14 cellular contexts compared by ENCODE assay signal in genomic region chr1:243916160-243916559, GRCh38.
DNase-seq lines count a peak whose midpoint lies in the region; ATAC-seq, FAIRE-seq and TF ChIP-seq lines count a peak whose summit lies in the region.
"Had no signal": no experiment of that assay in that cellular context is flagged by ENCODE, and none has a peak within 500 bp of the region (broad histone marks: within the 10 kb centered on the region; RNA-seq: fewer than 3 reads in every experiment).

No MANE protein-coding gene starts in this region.

- peak overlapping the region; percentile 89 for H3K4me2 ChIP-seq in SK-N-SH

- POLR2A ChIA-PET in SK-N-SH (lab: Yijun Ruan, JAX), result no interaction called here

- no peak for DNase-seq in SK-N-SH
- peak; percentile 39 for DNase-seq in fibroblast of pulmonary artery (ENCODE audit: low read depth)
- DNase-seq in retinal pigment epithelial cell (ENCODE audit: low read depth), result no peak
- no peak for DNase-seq in DMS79 treated with DMSO at 0.1 percent for 48 hours (lab: John Stamatoyannopoulos, UW)
- no peak for DNase-seq in NOMO-1 treated with dmso at 0.1 percent for 144 hours (lab: John Stamatoyannopoulos, UW; ENCODE audit: unreplicated experiment)
- DNase-seq: gastrocnemius medialis, GOT3, NCI-H510A treated with DMSO at 0.1 percent for 48 hours, T-helper 9 cell had no signal

- TF ChIP-seq CTCF in SK-N-SH (IDR thresholded peaks at IDR 0.05) (no peak), fibroblast of pulmonary artery (IDR thresholded peaks at IDR 0.05; ENCODE audit: low read length, missing control alignments) (no peak), retinal pigment epithelial cell (conservative IDR thresholded peaks at IDR 0.05; ENCODE audit: low read depth, low read length) (no peak)

- H3K4me3 ChIP-seq in SK-N-SH (ENCODE audit: low read depth in 2 of 2, low read length in 1 of 2) (no peak overlapping the region), fibroblast of pulmonary artery (replicated peaks; ENCODE audit: low read depth, low read length) (no peak overlapping the region), retinal pigment epithelial cell (ENCODE audit: low read length) (peak overlapping the region; percentile 55)

- H3F3A ChIP-seq in SK-N-SH (replicated peaks; ENCODE audit: insufficient read depth), result peaks cover 4% of the 10 kb centered on the region

- no peaks in the 10 kb centered on the region for H4K20me1 ChIP-seq in SK-N-SH (ENCODE audit: insufficient read depth)

- no peak overlapping the region for H3K9ac ChIP-seq in SK-N-SH

- TF ChIP-seq RAD21 in SK-N-SH (IDR thresholded peaks at IDR 0.05; ENCODE audit: low read length), result no peak

- no peak for ATAC-seq in GM18498 (IDR thresholded peaks at IDR 0.05; ENCODE audit: unreplicated experiment)
- ATAC-seq: gastrocnemius medialis had no signal

- no peak for TF ChIP-seq EP300 in SK-N-SH (IDR thresholded peaks at IDR 0.05; ENCODE audit: borderline replicate concordance in 1 of 2, low read depth in 1 of 2, low read length in 1 of 2)

- H3K4me1 ChIP-seq in SK-N-SH (ENCODE audit: control insufficient read depth in 1 of 2, insufficient read depth in 2 of 2, low read depth in 1 of 2, low read length in 1 of 2), result peaks cover 4 to 12% of the 10 kb centered on the region in 2 experiments; a peak in 2 of 4 replicates

- CTCF ChIA-PET in SK-N-SH (lab: Yijun Ruan, JAX), result no interaction called here

- H2AFZ ChIP-seq in SK-N-SH (ENCODE audit: low read depth), result no peak overlapping the region

- 20% methylated on average over 4 of the region's 4 CpGs for WGBS in SK-N-SH (ENCODE audit: low lambda C conversion rate)

- H3K9me3 ChIP-seq in SK-N-SH, result no peaks in the 10 kb centered on the region
- H3K9me3 ChIP-seq: gastrocnemius medialis, right atrium auricular region had no signal

- H3K79me2 ChIP-seq in SK-N-SH (ENCODE audit: insufficient read depth), result no peaks in the 10 kb centered on the region

- peak; percentile 83 for FAIRE-seq in G401.6 (lab: Jason Lieb, UNC)
- FAIRE-seq: islet of Langerhans, RCC 7860 had no signal

- H3K27ac ChIP-seq in SK-N-SH (ENCODE audit: low read depth in 2 of 2, low read length in 1 of 2), result no peak overlapping the region
- H3K27ac ChIP-seq: gastrocnemius medialis, right atrium auricular region had no signal

- no peaks in the 10 kb centered on the region for H3K36me3 ChIP-seq in SK-N-SH (replicated peaks in 1 of 2; ENCODE audit: control insufficient read depth in 1 of 2, insufficient read depth in 2 of 2, low read length in 1 of 2)
- H3K36me3 ChIP-seq: gastrocnemius medialis, right atrium auricular region had no signal

- no peaks in the 10 kb centered on the region for H3K27me3 ChIP-seq in SK-N-SH (ENCODE audit: insufficient read depth)
- H3K27me3 ChIP-seq: right atrium auricular region had no signal

- no peaks in the 10 kb centered on the region for H3K9me2 ChIP-seq in SK-N-SH

TF ChIP-seq in SK-N-SH, 30 proteins besides CTCF, POLR2A, EP300 and RAD21:
- TF ChIP-seq FOXJ3 (CRISPR knock-in tag; IDR thresholded peaks at IDR 0.05), result no peak
- peak; percentile 43; the same call in 1 of the 2 replicates for TF ChIP-seq TCF12 (IDR thresholded peaks at IDR 0.05)
- peak; percentile 66; the same call in 1 of the 2 replicates for TF ChIP-seq FOSL2 (IDR thresholded peaks at IDR 0.05; ENCODE audit: borderline replicate concordance, low read depth)
- TF ChIP-seq JUND (IDR thresholded peaks at IDR 0.05), result peak; percentile 46
- TF ChIP-seq PBX3 (IDR thresholded peaks at IDR 0.05), result no peak
TF ChIP-seq in SK-N-SH: peak in this region for 3.
